ENCODE assay signal across 8 cellular contexts in genomic region chr4:158850800-158851644, GRCh38.
A peak's percentile ranks its signal among the peaks of the same experiment; 100 is the strongest.
DNase-seq lines count a peak whose midpoint lies in the region; ATAC-seq and TF ChIP-seq lines count a peak whose summit lies in the region.

No MANE protein-coding gene starts in this region.

- in situ Hi-C loops in KBM-7 (cut with MboI; ENCODE audit: low pct_unique_long_range_greater_than_20kb, low sequenced_read_pairs), result loop anchor here (25.0 kb wide), 2 partner anchors 311 to 586 kb away; no protein-coding TSS in a partner anchor

- no peak for ATAC-seq in GM19455 (IDR thresholded peaks at IDR 0.05; ENCODE audit: unreplicated experiment)

- peak; percentile 40 for TF ChIP-seq CTCF in GM10266 (IDR thresholded peaks at IDR 0.05; ENCODE audit: control insufficient read depth, insufficient read depth, low read depth, missing control alignments)

- DNase-seq in GM10266 (ENCODE audit: extremely low spot score), result no peak
- peak; percentile 55 for DNase-seq in KBM-7
- DNase-seq in astrocyte of the hippocampus (ENCODE audit: low read depth, low spot score), result peak; percentile 60
- peak; percentile 21 for DNase-seq in kidney glomerular epithelial cell (lab: John Stamatoyannopoulos, UW)
- no peak for DNase-seq in NK-92 treated with Interleukin-12 subunit alpha and Interleukin-12 subunit beta, amount 100 ng/mL, for 24 hours (lab: John Stamatoyannopoulos, UW)
- DNase-seq in activated gamma-delta T cell (lab: John Stamatoyannopoulos, UW), result no peak
- DNase-seq in activated CD4-positive, alpha-beta T cell treated with anti-CD3 and anti-CD28 coated beads for 48 hours, result no peak

Comparison
In these comparisons a context has a peak if more than half of its experiments do, and no peak if none do; other contexts are left out.
1. DNase-seq: peak in KBM-7 (single experiment), astrocyte of the hippocampus (single experiment) and kidney glomerular epithelial cell (single experiment); none in GM10266 (single experiment), NK-92 treated with Interleukin-12 subunit alpha and Interleukin-12 subunit beta, amount 100 ng/mL, for 24 hours (single experiment), activated gamma-delta T cell (single experiment) and activated CD4-positive, alpha-beta T cell treated with anti-CD3 and anti-CD28 coated beads for 48 hours (single experiment).